ENCODE assay signal across 17 cellular contexts in genomic region chr21:25506887-25507286, GRCh38.
DNase-seq lines count a peak whose midpoint lies in the region; ATAC-seq, FAIRE-seq and TF ChIP-seq lines count a peak whose summit lies in the region.
"Had no signal": no experiment of that assay in that cellular context is flagged by ENCODE, and none has a peak within 500 bp of the region (broad histone marks: within the 10 kb centered on the region; RNA-seq: fewer than 3 reads in every experiment).

No MANE protein-coding gene starts in this region.

- peak; percentile 70 for DNase-seq in MCF 10A (ENCODE audit: unreplicated experiment)
- no peak for DNase-seq in mammary epithelial cell
- DNase-seq in NCI-H1417 treated with DMSO at 0.1 percent for 48 hours (lab: John Stamatoyannopoulos, UW), result peak; percentile 34
- peak; percentile 77 for DNase-seq in bronchial epithelial cell (ENCODE audit: low read depth)
- DNase-seq in smooth muscle cell of the brain vasculature (ENCODE audit: low read depth, low spot score), result peak; percentile 31
- DNase-seq in NCI-H510A treated with DMSO at 0.1 percent for 48 hours (lab: John Stamatoyannopoulos, UW), result no peak
- no peak for DNase-seq in left ventricle myocardium superior
- DNase-seq in SJCRH30, result no peak
- DNase-seq: central memory CD4-positive, alpha-beta T cell; NK-92 treated with Interleukin-12 subunit alpha and Interleukin-12 subunit beta, amount 100 ng/mL, for 24 hours; psoas muscle; stimulated activated CD4-positive, alpha-beta T cell treated with anti-CD3 and anti-CD28 coated beads, Interleukin-4, amount 100 ng/mL, for 1 hour; stomach; T-cell had no signal

- H3K79me2 ChIP-seq in mammary epithelial cell (ENCODE audit: insufficient read depth, low read length), result no peaks in the 10 kb centered on the region

- peak overlapping the region; percentile 9 for H3K4me3 Mint-ChIP-seq in MCF 10A (ENCODE audit: unreplicated experiment)
- H3K4me3 Mint-ChIP-seq: T-cell had no signal

- H3K27me3 ChIP-seq in mammary epithelial cell (ENCODE audit: insufficient read depth, low read length) (no peaks in the 10 kb centered on the region), bronchial epithelial cell (ENCODE audit: control insufficient read depth, insufficient read depth, low read length) (no peaks in the 10 kb centered on the region), SJCRH30 (no peaks in the 10 kb centered on the region)
- H3K27me3 ChIP-seq: stomach had no signal

- no peaks in the 10 kb centered on the region for H3K36me3 ChIP-seq in mammary epithelial cell (ENCODE audit: insufficient read depth, low read length)
- H3K36me3 ChIP-seq in bronchial epithelial cell (ENCODE audit: control insufficient read depth, insufficient read depth, low read length), result no peaks in the 10 kb centered on the region
- H3K36me3 ChIP-seq in SJCRH30, result no peaks in the 10 kb centered on the region
- H3K36me3 ChIP-seq: stomach had no signal

- H3K4me2 ChIP-seq in mammary epithelial cell (ENCODE audit: insufficient read depth, low read depth, low read length), result no peak overlapping the region

- H3K36me3 Mint-ChIP-seq in MCF 10A (ENCODE audit: insufficient read depth, unreplicated experiment), result no peaks in the 10 kb centered on the region
- H3K36me3 Mint-ChIP-seq: T-cell had no signal

- no peaks in the 10 kb centered on the region for H3K27me3 Mint-ChIP-seq in MCF 10A (ENCODE audit: insufficient read depth, unreplicated experiment)
- H3K27me3 Mint-ChIP-seq: T-cell had no signal

- no peak overlapping the region for H2AFZ ChIP-seq in mammary epithelial cell (ENCODE audit: low read depth, low read length)

- H3K9ac ChIP-seq in mammary epithelial cell (ENCODE audit: insufficient read depth, low read length), result no peak overlapping the region

- no peaks in the 10 kb centered on the region for H3K9me3 Mint-ChIP-seq in MCF 10A (ENCODE audit: unreplicated experiment)

- H3K4me1 Mint-ChIP-seq in MCF 10A (ENCODE audit: insufficient read depth, unreplicated experiment), result peaks cover 28% of the 10 kb centered on the region

- WGBS in mammary epithelial cell (ENCODE audit: low coverage, missing lambda C conversion rate), result 64% methylated on average over 6 of the region's 6 CpGs

- no peaks in the 10 kb centered on the region for H4K20me1 ChIP-seq in mammary epithelial cell (ENCODE audit: insufficient read depth, low read length)

- peak overlapping the region; percentile 39 for H3K27ac Mint-ChIP-seq in MCF 10A (ENCODE audit: low read depth, unreplicated experiment)
- H3K27ac Mint-ChIP-seq: T-cell had no signal

- no peak for FAIRE-seq in bronchial epithelial cell (lab: Jason Lieb, UNC)
- FAIRE-seq: islet of Langerhans had no signal

- H3K4me3 ChIP-seq in mammary epithelial cell (replicated peaks in 1 of 3; ENCODE audit: insufficient read depth in 1 of 3, low read depth in 2 of 3, low read length in 3 of 3) (no peak overlapping the region), bronchial epithelial cell (ENCODE audit: low read depth, low read length) (no peak overlapping the region), SJCRH30 (no peak overlapping the region)
- H3K4me3 ChIP-seq: psoas muscle, stomach had no signal

- POLR2A ChIA-PET in MCF 10A (lab: Yijun Ruan, JAX), result interaction anchor here (0.6 kb wide), 1 partner anchor 12 kb away, joined by 3 read pairs; no protein-coding TSS in a partner anchor

- TF ChIP-seq CTCF in MCF 10A (IDR thresholded peaks at IDR 0.05; ENCODE audit: unreplicated experiment) (no peak), mammary epithelial cell (conservative IDR thresholded peaks at IDR 0.05 in 1 of 2, IDR thresholded peaks at IDR 0.05 in 1 of 2; ENCODE audit: extremely low read depth in 1 of 2, insufficient read depth in 1 of 2, low read depth in 1 of 2, low read length in 2 of 2) (no peak), bronchial epithelial cell (IDR thresholded peaks at IDR 0.05; ENCODE audit: insufficient read depth, low read length, severe bottlenecking) (no peak)

- in situ Hi-C loops in mammary epithelial cell (cut with MboI; ENCODE audit: low sequenced_read_pairs in 2 of 2), result no loop called here

- CTCF ChIA-PET in MCF 10A (lab: Yijun Ruan, JAX) (interaction anchor here (1.0 kb wide), 1 partner anchor 86 kb away, joined by 3 read pairs; no protein-coding TSS in a partner anchor), mammary epithelial cell (lab: Charles Lee; ENCODE audit: low non-redundant PET) (no interaction called here)

- H3K4me1 ChIP-seq in mammary epithelial cell (ENCODE audit: insufficient read depth, low read length) (no peaks in the 10 kb centered on the region), SJCRH30 (0 out of 2 replicates have a peak, but pooled peaks cover 3% of the 10 kb centered on the region)
- H3K4me1 ChIP-seq: psoas muscle, stomach had no signal

- no peak for ATAC-seq in left ventricle myocardium superior
- ATAC-seq: activated CD4-positive, CD25-positive, alpha-beta regulatory T cell treated with anti-CD3 and anti-CD28 coated beads, Interleukin-2, amount 50 U/mL, for 24 hours; psoas muscle had no signal

- dilution Hi-C loops in mammary epithelial cell (cut with HindIII; ENCODE audit: low sequenced_read_pairs), result no loop called here

- H3K27ac ChIP-seq in mammary epithelial cell (ENCODE audit: insufficient read depth, low read depth, low read length) (no peak overlapping the region), SJCRH30 (no peak overlapping the region)
- H3K27ac ChIP-seq: C4-2B, psoas muscle, stomach had no signal

- H3K9me3 ChIP-seq in mammary epithelial cell (replicated peaks; ENCODE audit: insufficient read depth, low read length) (no peaks in the 10 kb centered on the region), SJCRH30 (replicated peaks) (0 out of 2 replicates have a peak, but pooled peaks cover 3% of the 10 kb centered on the region)
- H3K9me3 ChIP-seq: psoas muscle, stomach had no signal

- BruUV-seq in MCF 10A (replicated peaks; lab: Mats Ljungman, UMichigan), result no TSS peak
- BruUV-seq in mammary epithelial cell (replicated peaks; lab: Mats Ljungman, UMichigan), result no TSS peak

- intact Hi-C loops in MCF 10A (cut with micrococcal nuclease), result no loop called here
- intact Hi-C loops in mammary epithelial cell (cut with micrococcal nuclease), result no loop called here
- intact Hi-C loops in left ventricle myocardium superior (cut with micrococcal nuclease), result no loop called here

Comparison
In these comparisons a context has a peak if more than half of its experiments do, and no peak if none do; other contexts are left out.
1. DNase-seq: peak in MCF 10A (single experiment), NCI-H1417 treated with DMSO at 0.1 percent for 48 hours (single experiment), bronchial epithelial cell (single experiment) and smooth muscle cell of the brain vasculature (single experiment); none in mammary epithelial cell (single experiment), NCI-H510A treated with DMSO at 0.1 percent for 48 hours (single experiment), left ventricle myocardium superior (single experiment) and SJCRH30 (0 of 2).